In the genomic region with DNA sequence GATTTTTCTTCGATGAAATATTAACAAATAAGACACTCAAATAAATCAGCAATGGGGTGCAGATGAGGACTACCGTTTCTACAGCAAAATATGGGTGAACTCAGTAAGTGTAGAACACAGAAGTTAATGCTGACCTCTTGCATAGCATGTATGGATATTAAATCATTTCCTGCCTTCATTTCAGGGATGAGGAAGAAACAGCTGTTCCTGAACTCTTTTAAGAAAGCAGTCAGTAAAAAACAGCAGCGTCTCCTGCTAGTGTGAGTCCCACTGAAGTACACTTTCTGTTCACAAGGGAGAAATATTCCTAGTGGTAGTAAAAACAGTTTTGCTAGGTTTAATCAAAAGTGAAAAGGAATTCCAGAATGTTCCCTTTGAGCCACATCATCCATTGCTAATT, we compare ENCODE assay signal across 21 cellular contexts.
DNase-seq lines count a peak whose midpoint lies in the region; ATAC-seq and TF ChIP-seq lines count a peak whose summit lies in the region.
"Had no signal": no experiment of that assay in that cellular context is flagged by ENCODE, and none has a peak within 500 bp of the region (broad histone marks: within the 10 kb centered on the region; RNA-seq: fewer than 3 reads in every experiment).

No MANE protein-coding gene starts in this region.

- no peak for TF ChIP-seq RAD21 in IMR-90 (IDR thresholded peaks at IDR 0.05; ENCODE audit: low read length)

- H4K8ac ChIP-seq in IMR-90 (ENCODE audit: low read depth in 2 of 2, low read length in 2 of 2): peak overlapping the region in 1 of 2 experiments; percentile 6; a peak in 2 of 4 replicates

- H2BK5ac ChIP-seq in IMR-90 (ENCODE audit: low read depth, low read length, poor library complexity, severe bottlenecking): peak overlapping the region; percentile 34

- H2BK120ac ChIP-seq in IMR-90 (ENCODE audit: low read depth, low read length): peak overlapping the region; percentile 9; the same call in 1 of the 2 replicates

- no peaks in the 10 kb centered on the region for H3K79me1 ChIP-seq in IMR-90 (ENCODE audit: low read depth in 1 of 2, low read length in 2 of 2)

- no peak overlapping the region for H2AFZ ChIP-seq in IMR-90 (replicated peaks; ENCODE audit: low read length, poor library complexity)
- H2AFZ ChIP-seq: GM23338 had no signal

- peak overlapping the region; percentile 72; the same call in 1 of the 2 replicates for H3K18ac ChIP-seq in IMR-90 (ENCODE audit: low read depth, low read length)

- H2BK15ac ChIP-seq in IMR-90 (ENCODE audit: low read depth, low read length): peak overlapping the region; percentile 0; the same call in 1 of the 3 replicates

- no peak overlapping the region for H2AK9ac ChIP-seq in IMR-90 (replicated peaks; ENCODE audit: low read depth, low read length, poor library complexity)

- H3K36me3 ChIP-seq in IMR-90 (ENCODE audit: control insufficient read depth, insufficient read depth, low read length) (no peaks in the 10 kb centered on the region), upper lobe of right lung (no peaks in the 10 kb centered on the region)

- H3K27me3 Mint-ChIP-seq in T-helper 2 cell treated with Interferon-gamma antibody and Interleukin-4, amounts not matched to agents 5 μg/mL and 100 μg/mL, for 36 hours (ENCODE audit: low read depth): no peaks in the 10 kb centered on the region
- H3K27me3 Mint-ChIP-seq: CD4-positive, alpha-beta memory T cell had no signal

- H3K4me1 ChIP-seq in IMR-90 (ENCODE audit: control insufficient read depth, insufficient read depth, low read length) (peaks cover 4% of the 10 kb centered on the region), upper lobe of right lung (no peaks in the 10 kb centered on the region)

- no peak for ATAC-seq in IMR-90 (ENCODE audit: low read depth)
- peak; percentile 38 for ATAC-seq in upper lobe of right lung
- no peak for ATAC-seq in HG03139 (IDR thresholded peaks at IDR 0.05; ENCODE audit: unreplicated experiment)
- ATAC-seq: GM23338 had no signal

- CTCF ChIA-PET in IMR-90 (lab: Yijun Ruan, JAX): interaction anchor here (0.7 kb wide), 1 partner anchor 980 kb away, joined by 5 read pairs; no protein-coding TSS in a partner anchor

- no peak overlapping the region for H4K91ac ChIP-seq in IMR-90 (ENCODE audit: insufficient read depth, low read depth, low read length)

- no peak for TF ChIP-seq CTCF in IMR-90 (conservative IDR thresholded peaks at IDR 0.05; ENCODE audit: low read depth, low read length)
- no peak for TF ChIP-seq CTCF in cardiac fibroblast (IDR thresholded peaks at IDR 0.05; ENCODE audit: low read depth, low read length)
- TF ChIP-seq CTCF in fibroblast of pulmonary artery (IDR thresholded peaks at IDR 0.05; ENCODE audit: low read length, missing control alignments): no peak
- TF ChIP-seq CTCF in upper lobe of right lung (IDR thresholded peaks at IDR 0.05): no peak

- H3K14ac ChIP-seq in IMR-90 (replicated peaks; ENCODE audit: low read depth, low read length): no peak overlapping the region

- H3K9me3 ChIP-seq in IMR-90 (ENCODE audit: control insufficient read depth, insufficient read depth, low read length): no peaks in the 10 kb centered on the region
- no peaks in the 10 kb centered on the region for H3K9me3 ChIP-seq in upper lobe of right lung
- H3K9me3 ChIP-seq: BLaER1 treated with 17β-estradiol and CSF1 and Interleukin-3, amounts not matched to agents 10 nM and 100 nM had no signal

- no peak overlapping the region for H3K4me3 ChIP-seq in IMR-90 (ENCODE audit: insufficient read depth, low read depth, low read length)
- H3K4me3 ChIP-seq in cardiac fibroblast (replicated peaks in 1 of 2; ENCODE audit: low read depth in 2 of 2, low read length in 2 of 2): no peak overlapping the region
- H3K4me3 ChIP-seq in fibroblast of pulmonary artery (replicated peaks; ENCODE audit: low read depth, low read length): no peak overlapping the region
- H3K4me3 ChIP-seq in upper lobe of right lung: no peak overlapping the region
- H3K4me3 ChIP-seq: BLaER1 treated with 17β-estradiol and CSF1 and Interleukin-3, amounts not matched to agents 10 nM and 100 nM; GM23338 had no signal

- in situ Hi-C loops in IMR-90 (cut with MboI; ENCODE audit: low sequenced_read_pairs): no loop called here

- H3K4me1 Mint-ChIP-seq in T-helper 2 cell treated with Interferon-gamma antibody and Interleukin-4, amounts not matched to agents 5 μg/mL and 100 μg/mL, for 36 hours (ENCODE audit: low read depth): no peaks in the 10 kb centered on the region
- H3K4me1 Mint-ChIP-seq: CD4-positive, alpha-beta memory T cell; GM23338 had no signal

- POLR2A ChIA-PET in IMR-90 (lab: Charles Lee; ENCODE audit: unreplicated experiment): no interaction called here

- no peaks in the 10 kb centered on the region for H3K9me3 Mint-ChIP-seq in T-helper 2 cell treated with Interferon-gamma antibody and Interleukin-4, amounts not matched to agents 5 μg/mL and 100 μg/mL, for 36 hours
- H3K9me3 Mint-ChIP-seq: CD4-positive, alpha-beta memory T cell; GM23338; H9 had no signal

- H3K9ac ChIP-seq in IMR-90 (ENCODE audit: low read depth, low read length): no peak overlapping the region

- no CpG with 5 or more reads among the region's 3 CpGs for WGBS in IMR-90 (ENCODE audit: extremely low coverage in 2 of 2, insufficient read length in 1 of 2), 2 experiments

- H4K20me1 ChIP-seq in IMR-90 (ENCODE audit: insufficient read depth, low read length): no peaks in the 10 kb centered on the region
- H4K20me1 ChIP-seq: BLaER1 treated with 17β-estradiol and CSF1 and Interleukin-3, amounts not matched to agents 10 nM and 100 nM had no signal

- H3K9me1 ChIP-seq in IMR-90 (ENCODE audit: insufficient read depth, low read length): peaks cover 5% of the 10 kb centered on the region; the same call in 1 of the 2 replicates

- peak; percentile 49 for DNase-seq in IMR-90
- peak; percentile 17 to 20 for DNase-seq in cardiac fibroblast (ENCODE audit: low read depth in 2 of 2)
- peak; percentile 39 for DNase-seq in fibroblast of pulmonary artery (ENCODE audit: low read depth)
- DNase-seq in upper lobe of right lung: no peak
- DNase-seq in T-helper 2 cell treated with Interferon-gamma antibody and Interleukin-4, amounts not matched to agents 5 μg/mL and 100 μg/mL, for 36 hours (ENCODE audit: low spot score): no peak
- no peak for DNase-seq in NCI-H526 treated with DMSO at 0.1 percent for 48 hours (lab: John Stamatoyannopoulos, UW)
- DNase-seq: AML-193; CD4-positive, alpha-beta memory T cell; COR-L47; DMS53; H9; KG1; MM.1S; NCI-H2029; NCI-H446 treated with DMSO at 0.1 percent for 48 hours; NCI-H69; Right ventricle myocardium superior; RPMI8226 had no signal

- H3K4me2 ChIP-seq in IMR-90 (ENCODE audit: low read depth, low read length): peak overlapping the region; percentile 36; the same call in 1 of the 2 replicates
- H3K4me2 ChIP-seq: GM23338 had no signal

- no peak overlapping the region for H3K56ac ChIP-seq in IMR-90 (ENCODE audit: extremely low read depth, insufficient read depth, low read length)

- H3K27me3 ChIP-seq in IMR-90 (ENCODE audit: control insufficient read depth, insufficient read depth, low read length): no peaks in the 10 kb centered on the region
- no peaks in the 10 kb centered on the region for H3K27me3 ChIP-seq in upper lobe of right lung
- H3K27me3 ChIP-seq: BLaER1 treated with 17β-estradiol and CSF1 and Interleukin-3, amounts not matched to agents 10 nM and 100 nM had no signal

- H2BK20ac ChIP-seq in IMR-90 (ENCODE audit: low read depth, low read length): no peak overlapping the region

- no peak overlapping the region for H3K23ac ChIP-seq in IMR-90 (ENCODE audit: low read depth, low read length)

- H3K27ac Mint-ChIP-seq in T-helper 2 cell treated with Interferon-gamma antibody and Interleukin-4, amounts not matched to agents 5 μg/mL and 100 μg/mL, for 36 hours: no peak overlapping the region
- H3K27ac Mint-ChIP-seq: CD4-positive, alpha-beta memory T cell; GM23338; H9 had no signal

- H3K4me3 Mint-ChIP-seq in T-helper 2 cell treated with Interferon-gamma antibody and Interleukin-4, amounts not matched to agents 5 μg/mL and 100 μg/mL, for 36 hours: no peak overlapping the region
- H3K4me3 Mint-ChIP-seq: CD4-positive, alpha-beta memory T cell; GM23338; H9 had no signal

- BruUV-seq in IMR-90 (replicated peaks; lab: Mats Ljungman, UMichigan): no TSS peak

- dilution Hi-C loops in IMR-90 (cut with HindIII; ENCODE audit: low sequenced_read_pairs, unreplicated experiment): no loop called here

- no peak overlapping the region for H2AK5ac ChIP-seq in IMR-90 (ENCODE audit: low read depth, low read length)

- H3K4ac ChIP-seq in IMR-90 (ENCODE audit: low read depth, low read length): no peak overlapping the region

- intact Hi-C loops in IMR-90 (cut with micrococcal nuclease) (no loop called here), upper lobe of right lung (cut with DNase I) (no loop called here)

- no peak for TF ChIP-seq POLR2A in IMR-90 (IDR thresholded peaks at IDR 0.05; ENCODE audit: low read depth, low read length)

- peak overlapping the region; percentile 59; the same call in 1 of the 2 replicates for H4K5ac ChIP-seq in IMR-90 (ENCODE audit: low read depth, low read length)

- H3K27ac ChIP-seq in IMR-90 (ENCODE audit: insufficient read depth, low read length) (no peak overlapping the region), upper lobe of right lung (no peak overlapping the region)

- H3K36me3 Mint-ChIP-seq in T-helper 2 cell treated with Interferon-gamma antibody and Interleukin-4, amounts not matched to agents 5 μg/mL and 100 μg/mL, for 36 hours (ENCODE audit: low read depth): peaks cover 12% of the 10 kb centered on the region

TF ChIP-seq in IMR-90, 13 proteins besides CTCF, POLR2A, EP300 and RAD21 (continues in another document):
- TF ChIP-seq NFE2L2 (IDR thresholded peaks at IDR 0.05; ENCODE audit: low read depth, low read length) (no peak), RFX5 (IDR thresholded peaks at IDR 0.05; ENCODE audit: low read depth, low read length) (no peak), RCOR1 (IDR thresholded peaks at IDR 0.05; ENCODE audit: insufficient replicate concordance, low read length) (no peak), BHLHE40 (IDR thresholded peaks at IDR 0.05; ENCODE audit: low read depth, low read length) (no peak), FOS (IDR thresholded peaks at IDR 0.05; ENCODE audit: low read depth, low read length) (no peak), SMC3 (IDR thresholded peaks at IDR 0.05; ENCODE audit: low read depth, low read length) (no peak)
- TF ChIP-seq, protein P1, sequence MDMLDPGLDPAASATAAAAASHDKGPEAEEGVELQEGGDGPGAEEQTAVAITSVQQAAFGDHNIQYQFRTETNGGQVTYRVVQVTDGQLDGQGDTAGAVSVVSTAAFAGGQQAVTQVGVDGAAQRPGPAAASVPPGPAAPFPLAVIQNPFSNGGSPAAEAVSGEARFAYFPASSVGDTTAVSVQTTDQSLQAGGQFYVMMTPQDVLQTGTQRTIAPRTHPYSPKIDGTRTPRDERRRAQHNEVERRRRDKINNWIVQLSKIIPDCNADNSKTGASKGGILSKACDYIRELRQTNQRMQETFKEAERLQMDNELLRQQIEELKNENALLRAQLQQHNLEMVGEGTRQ (IDR thresholded peaks at IDR 0.05; ENCODE audit: low read depth, low read length): no peak

Comparison
In these comparisons a context has a peak if more than half of its experiments do, and no peak if none do; other contexts are left out.
1. DNase-seq: peak in IMR-90 (single experiment), cardiac fibroblast (2 of 2) and fibroblast of pulmonary artery (single experiment); none in upper lobe of right lung (single experiment), T-helper 2 cell treated with Interferon-gamma antibody and Interleukin-4, amounts not matched to agents 5 μg/mL and 100 μg/mL, for 36 hours (single experiment) and NCI-H526 treated with DMSO at 0.1 percent for 48 hours (single experiment).